In the genomic region with DNA sequence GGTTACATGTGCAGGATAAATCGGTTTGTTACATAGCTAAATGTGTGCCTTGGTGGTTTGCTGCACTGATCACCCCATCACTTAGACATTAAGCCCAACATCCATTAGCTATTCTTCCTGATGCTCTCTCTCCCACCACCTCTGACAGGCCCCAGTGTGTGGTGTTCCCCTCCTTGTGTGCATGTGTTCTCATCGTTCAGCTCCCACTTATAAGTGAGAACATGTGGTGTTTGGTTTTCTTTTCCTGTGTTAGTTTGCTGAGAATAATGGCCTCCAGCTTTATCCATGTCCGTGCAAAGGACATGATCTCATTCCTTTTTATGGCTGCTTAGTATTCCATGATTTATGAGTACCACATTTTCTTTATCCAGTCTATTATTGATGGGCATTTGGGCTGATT, we compare ENCODE assay signal across 1 cellular context. TPM values are rescaled to one million over a fixed set of nuclear protein-coding genes. Genes with fewer than 3 reads are reported as not detected.
"Had no signal": no experiment of that assay in that cellular context is flagged by ENCODE, and none has a peak within 500 bp of the region (broad histone marks: within the 10 kb centered on the region; RNA-seq: fewer than 3 reads in every experiment).

No MANE protein-coding gene starts in this region.

RNA-seq across cellular contexts. Expression of gene ANKRD1, which starts 22.1 kb away (rescaled TPM):
- total RNA-seq: lower leg skin had no signal
